In the genomic region with DNA sequence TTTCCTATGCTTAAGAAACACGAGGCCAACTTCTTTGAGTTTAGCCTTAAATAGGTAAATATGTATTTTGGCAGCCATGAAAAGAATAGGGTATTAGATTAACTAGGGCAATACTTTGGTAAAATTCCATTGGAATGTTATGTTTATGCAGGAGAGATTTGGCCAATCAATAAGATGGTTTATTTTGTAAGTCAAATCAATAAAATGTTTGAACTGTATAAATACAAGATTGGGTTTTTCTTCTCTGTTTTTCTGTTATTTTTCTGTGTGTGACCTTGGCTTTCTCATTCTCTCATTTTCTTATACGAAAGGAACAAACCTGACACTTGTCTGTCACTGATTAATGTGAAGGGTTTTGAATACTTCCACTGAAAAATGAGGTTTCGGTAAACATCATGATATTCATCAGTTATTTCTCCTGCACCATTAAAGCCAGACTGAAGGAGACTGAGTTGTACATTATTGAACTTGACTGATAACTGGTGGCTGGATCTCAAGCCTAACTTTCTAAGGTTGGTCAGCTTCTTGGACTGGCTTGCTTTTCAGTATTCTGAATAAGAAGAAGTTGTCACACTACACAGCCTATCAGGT, we compare ENCODE assay signal across 1 cellular context.
TF ChIP-seq lines count a peak whose summit lies in the region.

No MANE protein-coding gene starts in this region.

TF ChIP-seq in HepG2, 621 proteins besides CTCF, POLR2A, EP300 and RAD21 (continued from another document and continues in another):
- TF ChIP-seq, protein P1, sequence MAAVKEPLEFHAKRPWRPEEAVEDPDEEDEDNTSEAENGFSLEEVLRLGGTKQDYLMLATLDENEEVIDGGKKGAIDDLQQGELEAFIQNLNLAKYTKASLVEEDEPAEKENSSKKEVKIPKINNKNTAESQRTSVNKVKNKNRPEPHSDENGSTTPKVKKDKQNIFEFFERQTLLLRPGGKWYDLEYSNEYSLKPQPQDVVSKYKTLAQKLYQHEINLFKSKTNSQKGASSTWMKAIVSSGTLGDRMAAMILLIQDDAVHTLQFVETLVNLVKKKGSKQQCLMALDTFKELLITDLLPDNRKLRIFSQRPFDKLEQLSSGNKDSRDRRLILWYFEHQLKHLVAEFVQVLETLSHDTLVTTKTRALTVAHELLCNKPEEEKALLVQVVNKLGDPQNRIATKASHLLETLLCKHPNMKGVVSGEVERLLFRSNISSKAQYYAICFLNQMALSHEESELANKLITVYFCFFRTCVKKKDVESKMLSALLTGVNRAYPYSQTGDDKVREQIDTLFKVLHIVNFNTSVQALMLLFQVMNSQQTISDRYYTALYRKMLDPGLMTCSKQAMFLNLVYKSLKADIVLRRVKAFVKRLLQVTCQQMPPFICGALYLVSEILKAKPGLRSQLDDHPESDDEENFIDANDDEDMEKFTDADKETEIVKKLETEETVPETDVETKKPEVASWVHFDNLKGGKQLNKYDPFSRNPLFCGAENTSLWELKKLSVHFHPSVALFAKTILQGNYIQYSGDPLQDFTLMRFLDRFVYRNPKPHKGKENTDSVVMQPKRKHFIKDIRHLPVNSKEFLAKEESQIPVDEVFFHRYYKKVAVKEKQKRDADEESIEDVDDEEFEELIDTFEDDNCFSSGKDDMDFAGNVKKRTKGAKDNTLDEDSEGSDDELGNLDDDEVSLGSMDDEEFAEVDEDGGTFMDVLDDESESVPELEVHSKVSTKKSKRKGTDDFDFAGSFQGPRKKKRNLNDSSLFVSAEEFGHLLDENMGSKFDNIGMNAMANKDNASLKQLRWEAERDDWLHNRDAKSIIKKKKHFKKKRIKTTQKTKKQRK (IDR thresholded peaks at IDR 0.05; ENCODE audit: low read length): no peak
- TF ChIP-seq ZNF367 (CRISPR knock-in tag; IDR thresholded peaks at IDR 0.05; ENCODE audit: borderline replicate concordance) (no peak), EEA1 (CRISPR knock-in tag; IDR thresholded peaks at IDR 0.05; ENCODE audit: borderline replicate concordance) (no peak), ZNF589 (CRISPR knock-in tag; conservative IDR thresholded peaks at IDR 0.05) (no peak), SIX4 (CRISPR knock-in tag; IDR thresholded peaks at IDR 0.05) (0 out of 2 replicates have a peak, but pooled peaks have one; percentile 12), ESRRA (CRISPR knock-in tag; IDR thresholded peaks at IDR 0.05; ENCODE audit: low read depth) (no peak), ZNF207 (IDR thresholded peaks at IDR 0.05; ENCODE audit: borderline replicate concordance) (no peak), PPARG (CRISPR knock-in tag; conservative IDR thresholded peaks at IDR 0.05) (no peak), TBX3 (IDR thresholded peaks at IDR 0.05; ENCODE audit: borderline replicate concordance) (no peak), U2AF1 (optimal IDR thresholded peaks at IDR 0.05; ENCODE audit: low read depth, low read length) (no peak), FOXO1 (CRISPR knock-in tag; IDR thresholded peaks at IDR 0.05) (no peak), ZFP1 (CRISPR knock-in tag; IDR thresholded peaks at IDR 0.05) (no peak), NFE2 (CRISPR knock-in tag; IDR thresholded peaks at IDR 0.05) (no peak), CEBPB (IDR thresholded peaks at IDR 0.05; ENCODE audit: borderline replicate concordance, low read depth, low read length) (no peak), FOXP1 (IDR thresholded peaks at IDR 0.05) (no peak), FOXP1 (CRISPR knock-in tag; IDR thresholded peaks at IDR 0.05) (peak; percentile 77; the same call in 1 of the 2 replicates), SMAD9 (CRISPR knock-in tag; IDR thresholded peaks at IDR 0.05) (no peak), HNF4A (CRISPR knock-in tag; IDR thresholded peaks at IDR 0.05) (0 out of 2 replicates have a peak, but pooled peaks have one; percentile 3), NFE2L2 (IDR thresholded peaks at IDR 0.05; ENCODE audit: low read length) (no peak), ZNF674 (CRISPR knock-in tag; IDR thresholded peaks at IDR 0.05; ENCODE audit: low read depth) (no peak), ZMYM4 (CRISPR knock-in tag; IDR thresholded peaks at IDR 0.05) (no peak), ASH2L (IDR thresholded peaks at IDR 0.05; ENCODE audit: insufficient read length, low read depth, low read length) (no peak), FOXM1 (CRISPR knock-in tag; IDR thresholded peaks at IDR 0.05) (no peak), IKZF1 (IDR thresholded peaks at IDR 0.05) (no peak), MIER3 (CRISPR knock-in tag; IDR thresholded peaks at IDR 0.05; ENCODE audit: borderline replicate concordance) (no peak), ZSCAN9 (CRISPR knock-in tag; IDR thresholded peaks at IDR 0.05; ENCODE audit: borderline replicate concordance) (no peak), TBX2 (CRISPR knock-in tag; IDR thresholded peaks at IDR 0.05; ENCODE audit: borderline replicate concordance) (no peak), PAWR (CRISPR knock-in tag; IDR thresholded peaks at IDR 0.05; ENCODE audit: borderline replicate concordance) (no peak), ZNF335 (CRISPR knock-in tag; IDR thresholded peaks at IDR 0.05) (no peak), ZNF749 (CRISPR knock-in tag; IDR thresholded peaks at IDR 0.05; ENCODE audit: borderline replicate concordance) (no peak), SETDB1 (CRISPR knock-in tag; IDR thresholded peaks at IDR 0.05; ENCODE audit: borderline replicate concordance) (no peak), ZNF878 (CRISPR knock-in tag; IDR thresholded peaks at IDR 0.05) (no peak), ZNF558 (CRISPR knock-in tag; IDR thresholded peaks at IDR 0.05; ENCODE audit: borderline replicate concordance) (no peak), TGIF2 (CRISPR knock-in tag; IDR thresholded peaks at IDR 0.05) (no peak)
- TF ChIP-seq, protein P2, sequence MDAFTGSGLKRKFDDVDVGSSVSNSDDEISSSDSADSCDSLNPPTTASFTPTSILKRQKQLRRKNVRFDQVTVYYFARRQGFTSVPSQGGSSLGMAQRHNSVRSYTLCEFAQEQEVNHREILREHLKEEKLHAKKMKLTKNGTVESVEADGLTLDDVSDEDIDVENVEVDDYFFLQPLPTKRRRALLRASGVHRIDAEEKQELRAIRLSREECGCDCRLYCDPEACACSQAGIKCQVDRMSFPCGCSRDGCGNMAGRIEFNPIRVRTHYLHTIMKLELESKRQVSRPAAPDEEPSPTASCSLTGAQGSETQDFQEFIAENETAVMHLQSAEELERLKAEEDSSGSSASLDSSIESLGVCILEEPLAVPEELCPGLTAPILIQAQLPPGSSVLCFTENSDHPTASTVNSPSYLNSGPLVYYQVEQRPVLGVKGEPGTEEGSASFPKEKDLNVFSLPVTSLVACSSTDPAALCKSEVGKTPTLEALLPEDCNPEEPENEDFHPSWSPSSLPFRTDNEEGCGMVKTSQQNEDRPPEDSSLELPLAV (CRISPR knock-in tag; conservative IDR thresholded peaks at IDR 0.05; ENCODE audit: low read depth): no peak
- TF ChIP-seq, protein P3, sequence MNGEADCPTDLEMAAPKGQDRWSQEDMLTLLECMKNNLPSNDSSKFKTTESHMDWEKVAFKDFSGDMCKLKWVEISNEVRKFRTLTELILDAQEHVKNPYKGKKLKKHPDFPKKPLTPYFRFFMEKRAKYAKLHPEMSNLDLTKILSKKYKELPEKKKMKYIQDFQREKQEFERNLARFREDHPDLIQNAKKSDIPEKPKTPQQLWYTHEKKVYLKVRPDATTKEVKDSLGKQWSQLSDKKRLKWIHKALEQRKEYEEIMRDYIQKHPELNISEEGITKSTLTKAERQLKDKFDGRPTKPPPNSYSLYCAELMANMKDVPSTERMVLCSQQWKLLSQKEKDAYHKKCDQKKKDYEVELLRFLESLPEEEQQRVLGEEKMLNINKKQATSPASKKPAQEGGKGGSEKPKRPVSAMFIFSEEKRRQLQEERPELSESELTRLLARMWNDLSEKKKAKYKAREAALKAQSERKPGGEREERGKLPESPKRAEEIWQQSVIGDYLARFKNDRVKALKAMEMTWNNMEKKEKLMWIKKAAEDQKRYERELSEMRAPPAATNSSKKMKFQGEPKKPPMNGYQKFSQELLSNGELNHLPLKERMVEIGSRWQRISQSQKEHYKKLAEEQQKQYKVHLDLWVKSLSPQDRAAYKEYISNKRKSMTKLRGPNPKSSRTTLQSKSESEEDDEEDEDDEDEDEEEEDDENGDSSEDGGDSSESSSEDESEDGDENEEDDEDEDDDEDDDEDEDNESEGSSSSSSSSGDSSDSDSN (CRISPR knock-in tag; IDR thresholded peaks at IDR 0.05): no peak
- TF ChIP-seq, protein P4, sequence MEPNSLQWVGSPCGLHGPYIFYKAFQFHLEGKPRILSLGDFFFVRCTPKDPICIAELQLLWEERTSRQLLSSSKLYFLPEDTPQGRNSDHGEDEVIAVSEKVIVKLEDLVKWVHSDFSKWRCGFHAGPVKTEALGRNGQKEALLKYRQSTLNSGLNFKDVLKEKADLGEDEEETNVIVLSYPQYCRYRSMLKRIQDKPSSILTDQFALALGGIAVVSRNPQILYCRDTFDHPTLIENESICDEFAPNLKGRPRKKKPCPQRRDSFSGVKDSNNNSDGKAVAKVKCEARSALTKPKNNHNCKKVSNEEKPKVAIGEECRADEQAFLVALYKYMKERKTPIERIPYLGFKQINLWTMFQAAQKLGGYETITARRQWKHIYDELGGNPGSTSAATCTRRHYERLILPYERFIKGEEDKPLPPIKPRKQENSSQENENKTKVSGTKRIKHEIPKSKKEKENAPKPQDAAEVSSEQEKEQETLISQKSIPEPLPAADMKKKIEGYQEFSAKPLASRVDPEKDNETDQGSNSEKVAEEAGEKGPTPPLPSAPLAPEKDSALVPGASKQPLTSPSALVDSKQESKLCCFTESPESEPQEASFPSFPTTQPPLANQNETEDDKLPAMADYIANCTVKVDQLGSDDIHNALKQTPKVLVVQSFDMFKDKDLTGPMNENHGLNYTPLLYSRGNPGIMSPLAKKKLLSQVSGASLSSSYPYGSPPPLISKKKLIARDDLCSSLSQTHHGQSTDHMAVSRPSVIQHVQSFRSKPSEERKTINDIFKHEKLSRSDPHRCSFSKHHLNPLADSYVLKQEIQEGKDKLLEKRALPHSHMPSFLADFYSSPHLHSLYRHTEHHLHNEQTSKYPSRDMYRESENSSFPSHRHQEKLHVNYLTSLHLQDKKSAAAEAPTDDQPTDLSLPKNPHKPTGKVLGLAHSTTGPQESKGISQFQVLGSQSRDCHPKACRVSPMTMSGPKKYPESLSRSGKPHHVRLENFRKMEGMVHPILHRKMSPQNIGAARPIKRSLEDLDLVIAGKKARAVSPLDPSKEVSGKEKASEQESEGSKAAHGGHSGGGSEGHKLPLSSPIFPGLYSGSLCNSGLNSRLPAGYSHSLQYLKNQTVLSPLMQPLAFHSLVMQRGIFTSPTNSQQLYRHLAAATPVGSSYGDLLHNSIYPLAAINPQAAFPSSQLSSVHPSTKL (CRISPR knock-in tag; IDR thresholded peaks at IDR 0.05): peak; percentile 81; the same call in 1 of the 2 replicates
- TF ChIP-seq, protein P5, sequence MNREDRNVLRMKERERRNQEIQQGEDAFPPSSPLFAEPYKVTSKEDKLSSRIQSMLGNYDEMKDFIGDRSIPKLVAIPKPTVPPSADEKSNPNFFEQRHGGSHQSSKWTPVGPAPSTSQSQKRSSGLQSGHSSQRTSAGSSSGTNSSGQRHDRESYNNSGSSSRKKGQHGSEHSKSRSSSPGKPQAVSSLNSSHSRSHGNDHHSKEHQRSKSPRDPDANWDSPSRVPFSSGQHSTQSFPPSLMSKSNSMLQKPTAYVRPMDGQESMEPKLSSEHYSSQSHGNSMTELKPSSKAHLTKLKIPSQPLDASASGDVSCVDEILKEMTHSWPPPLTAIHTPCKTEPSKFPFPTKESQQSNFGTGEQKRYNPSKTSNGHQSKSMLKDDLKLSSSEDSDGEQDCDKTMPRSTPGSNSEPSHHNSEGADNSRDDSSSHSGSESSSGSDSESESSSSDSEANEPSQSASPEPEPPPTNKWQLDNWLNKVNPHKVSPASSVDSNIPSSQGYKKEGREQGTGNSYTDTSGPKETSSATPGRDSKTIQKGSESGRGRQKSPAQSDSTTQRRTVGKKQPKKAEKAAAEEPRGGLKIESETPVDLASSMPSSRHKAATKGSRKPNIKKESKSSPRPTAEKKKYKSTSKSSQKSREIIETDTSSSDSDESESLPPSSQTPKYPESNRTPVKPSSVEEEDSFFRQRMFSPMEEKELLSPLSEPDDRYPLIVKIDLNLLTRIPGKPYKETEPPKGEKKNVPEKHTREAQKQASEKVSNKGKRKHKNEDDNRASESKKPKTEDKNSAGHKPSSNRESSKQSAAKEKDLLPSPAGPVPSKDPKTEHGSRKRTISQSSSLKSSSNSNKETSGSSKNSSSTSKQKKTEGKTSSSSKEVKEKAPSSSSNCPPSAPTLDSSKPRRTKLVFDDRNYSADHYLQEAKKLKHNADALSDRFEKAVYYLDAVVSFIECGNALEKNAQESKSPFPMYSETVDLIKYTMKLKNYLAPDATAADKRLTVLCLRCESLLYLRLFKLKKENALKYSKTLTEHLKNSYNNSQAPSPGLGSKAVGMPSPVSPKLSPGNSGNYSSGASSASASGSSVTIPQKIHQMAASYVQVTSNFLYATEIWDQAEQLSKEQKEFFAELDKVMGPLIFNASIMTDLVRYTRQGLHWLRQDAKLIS (CRISPR knock-in tag; IDR thresholded peaks at IDR 0.05): no peak
- TF ChIP-seq, protein P6, sequence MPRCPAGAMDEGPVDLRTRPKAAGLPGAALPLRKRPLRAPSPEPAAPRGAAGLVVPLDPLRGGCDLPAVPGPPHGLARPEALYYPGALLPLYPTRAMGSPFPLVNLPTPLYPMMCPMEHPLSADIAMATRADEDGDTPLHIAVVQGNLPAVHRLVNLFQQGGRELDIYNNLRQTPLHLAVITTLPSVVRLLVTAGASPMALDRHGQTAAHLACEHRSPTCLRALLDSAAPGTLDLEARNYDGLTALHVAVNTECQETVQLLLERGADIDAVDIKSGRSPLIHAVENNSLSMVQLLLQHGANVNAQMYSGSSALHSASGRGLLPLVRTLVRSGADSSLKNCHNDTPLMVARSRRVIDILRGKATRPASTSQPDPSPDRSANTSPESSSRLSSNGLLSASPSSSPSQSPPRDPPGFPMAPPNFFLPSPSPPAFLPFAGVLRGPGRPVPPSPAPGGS (CRISPR knock-in tag; IDR thresholded peaks at IDR 0.05): no peak
